In genomic region chr15:62549345-62549970, GRCh38 we compare ENCODE assay signal across 8 cellular contexts.
DNase-seq lines count a peak whose midpoint lies in the region; FAIRE-seq lines count a peak whose summit lies in the region.

No MANE protein-coding gene starts in this region.

- no peak for FAIRE-seq in small intestine (lab: Jason Lieb, UNC)

- peaks cover 0 to 8% of the 10 kb centered on the region in 2 donors for H3K4me1 ChIP-seq in small intestine (ENCODE audit: control insufficient read depth in 2 of 2, insufficient read depth in 1 of 2, low read depth in 1 of 2, low read length in 1 of 2)

- no peaks in the 10 kb centered on the region for H3K27me3 ChIP-seq in small intestine (ENCODE audit: control insufficient read depth in 2 of 2, insufficient read depth in 2 of 2, low read length in 2 of 2)

- DNase-seq in SIG-M5 treated with dmso at 0.1 percent for 504 hours (lab: John Stamatoyannopoulos, UW; ENCODE audit: unreplicated experiment) (peak; percentile 28), SIG-M5 (lab: John Stamatoyannopoulos, UW) (no peak), NCI-H226 (peak; percentile 25), epithelial cell of prostate (ENCODE audit: low read depth, low spot score) (peak; percentile 5), small intestine (peak; percentile 54), NCI-H2107 (lab: John Stamatoyannopoulos, UW) (no peak), 8988T (no peak)
- no peak for DNase-seq in activated effector memory CD4-positive, alpha-beta T cell treated with anti-CD3 and anti-CD28 coated beads, Interleukin-2, amount 50 U/mL, for 16 hours

- WGBS in small intestine, 3 donors, result 70 to 80% (median 77%) methylated on average over 5 of the region's 5 CpGs

- H3K27ac ChIP-seq in epithelial cell of prostate (no peak overlapping the region), small intestine (ENCODE audit: low read depth in 1 of 2, low read length in 1 of 2) (no peak overlapping the region)

- no peaks in the 10 kb centered on the region for H3K36me3 ChIP-seq in small intestine (ENCODE audit: control insufficient read depth in 2 of 2, insufficient read depth in 2 of 2, low read length in 2 of 2)

- H3K4me3 ChIP-seq in small intestine (ENCODE audit: low read depth in 1 of 2, low read length in 2 of 2), result no peak overlapping the region

- H3K9me3 ChIP-seq in small intestine (ENCODE audit: control insufficient read depth, low read depth), result no peaks in the 10 kb centered on the region

Comparison
In these comparisons a context has a peak if more than half of its experiments do, and no peak if none do; other contexts are left out.
1. DNase-seq: peak in SIG-M5 treated with dmso at 0.1 percent for 504 hours (single experiment), NCI-H226 (single experiment), epithelial cell of prostate (single experiment) and small intestine (single experiment); none in SIG-M5 (single experiment), activated effector memory CD4-positive, alpha-beta T cell treated with anti-CD3 and anti-CD28 coated beads, Interleukin-2, amount 50 U/mL, for 16 hours (single experiment), NCI-H2107 (single experiment) and 8988T (single experiment).